ENCODE assay signal across 28 cellular contexts in genomic region chr2:25624635-25625034, GRCh38.
"Had no signal": no experiment of that assay in that cellular context is flagged by ENCODE, and none has a peak within 500 bp of the region (broad histone marks: within the 10 kb centered on the region; RNA-seq: fewer than 3 reads in every experiment).

No MANE protein-coding gene starts in this region.

- H3K27ac Mint-ChIP-seq: natural killer cell; nephron; neural progenitor cell; progenitor cell of endocrine pancreas; stimulated activated memory B cell treated with anti-CD40 and anti-IgM and Interleukin-4, amounts not matched to agents 10 μg/mL and 1 μg/mL and 100 μg/mL, for 72 hours; stimulated activated naive CD8-positive, alpha-beta T cell treated with anti-CD3 and anti-CD28 coated beads, Interleukin-15, amount 100 ng/mL, for 72 hours had no signal

- H3K9ac ChIP-seq: neural progenitor cell, parathyroid adenoma had no signal

- H3K4me1 ChIP-seq: neural progenitor cell, parathyroid adenoma, psoas muscle, right lobe of liver, sigmoid colon, testis, transverse colon, upper lobe of left lung had no signal

- H3K9me3 ChIP-seq: ovary, psoas muscle, right lobe of liver, sigmoid colon, suprapubic skin, testis, tibial artery, transverse colon, upper lobe of left lung had no signal

- H3K27me3 Mint-ChIP-seq: naive thymus-derived CD4-positive, alpha-beta T cell; progenitor cell of endocrine pancreas; stimulated activated memory B cell treated with anti-CD40 and anti-IgM and Interleukin-4, amounts not matched to agents 10 μg/mL and 1 μg/mL and 100 μg/mL, for 72 hours; stimulated activated naive CD8-positive, alpha-beta T cell treated with anti-CD3 and anti-CD28 coated beads, Interleukin-15, amount 100 ng/mL, for 72 hours had no signal

- H3K4me3 ChIP-seq: neural progenitor cell, ovary, psoas muscle, right lobe of liver, sigmoid colon, suprapubic skin, testis, tibial artery, transverse colon, upper lobe of left lung had no signal

- H2AFZ ChIP-seq: neural progenitor cell, parathyroid adenoma had no signal

- FAIRE-seq: small intestine had no signal

- H3K79me2 ChIP-seq: parathyroid adenoma had no signal

- H3K4me3 Mint-ChIP-seq: naive thymus-derived CD4-positive, alpha-beta T cell; natural killer cell; nephron; neural progenitor cell; stimulated activated memory B cell treated with anti-CD40 and anti-IgM and Interleukin-4, amounts not matched to agents 10 μg/mL and 1 μg/mL and 100 μg/mL, for 72 hours; stimulated activated naive CD8-positive, alpha-beta T cell treated with anti-CD3 and anti-CD28 coated beads, Interleukin-15, amount 100 ng/mL, for 72 hours had no signal

- H3K4me2 ChIP-seq: neural progenitor cell had no signal

- ATAC-seq: naive thymus-derived CD4-positive, alpha-beta T cell; natural killer cell; psoas muscle; right cardiac atrium; right lobe of liver; stimulated activated memory B cell treated with anti-CD40 and anti-IgM and Interleukin-4, amounts not matched to agents 10 μg/mL and 1 μg/mL and 100 μg/mL, for 72 hours; stimulated activated naive CD8-positive, alpha-beta T cell treated with anti-CD3 and anti-CD28 coated beads, Interleukin-15, amount 100 ng/mL, for 72 hours; stimulated activated naive CD8-positive, alpha-beta T cell treated with anti-CD3 and anti-CD28 coated beads, Interleukin-15, Interleukin-2, amounts not matched to agents 100 U/mL and 50 U/mL, for 24 hours had no signal

- H3K27ac ChIP-seq: neural progenitor cell, ovary, parathyroid adenoma, psoas muscle, right lobe of liver, sigmoid colon, suprapubic skin, testis, tibial artery, transverse colon, upper lobe of left lung had no signal

- H3K9me3 Mint-ChIP-seq: naive thymus-derived CD4-positive, alpha-beta T cell; natural killer cell; nephron; neural progenitor cell; stimulated activated memory B cell treated with anti-CD40 and anti-IgM and Interleukin-4, amounts not matched to agents 10 μg/mL and 1 μg/mL and 100 μg/mL, for 72 hours; stimulated activated naive CD8-positive, alpha-beta T cell treated with anti-CD3 and anti-CD28 coated beads, Interleukin-15, amount 100 ng/mL, for 72 hours had no signal

- H3K36me3 ChIP-seq: neural progenitor cell, ovary, sigmoid colon, transverse colon had no signal

- H3K4me1 Mint-ChIP-seq: natural killer cell; stimulated activated memory B cell treated with anti-CD40 and anti-IgM and Interleukin-4, amounts not matched to agents 10 μg/mL and 1 μg/mL and 100 μg/mL, for 72 hours; stimulated activated naive CD8-positive, alpha-beta T cell treated with anti-CD3 and anti-CD28 coated beads, Interleukin-15, amount 100 ng/mL, for 72 hours had no signal

- DNase-seq: naive thymus-derived CD4-positive, alpha-beta T cell; natural killer cell; occipital lobe; ovary; posterior cingulate gyrus; psoas muscle; right cardiac atrium; right lobe of liver; sigmoid colon; small intestine; stimulated activated CD4-positive, alpha-beta T cell treated with anti-CD3 and anti-CD28 coated beads, Interleukin-15, amount 100 ng/mL, for 24 hours; stimulated activated CD4-positive, alpha-beta T cell treated with anti-CD3 and anti-CD28 coated beads, Interleukin-2, amount 100 ng/mL, for 24 hours; stimulated activated CD4-positive, alpha-beta T cell treated with anti-CD3 and anti-CD28 coated beads, Interleukin-2, amount 100 ng/mL, for 48 hours; stimulated activated CD4-positive, alpha-beta T cell treated with anti-CD3 and anti-CD28 coated beads, Interleukin-4, amount 100 ng/mL, for 24 hours; stimulated activated naive CD4-positive, alpha-beta T cell; stimulated activated naive CD8-positive, alpha-beta T cell treated with anti-CD3 and anti-CD28 coated beads, Interleukin-15, amount 100 ng/mL, for 72 hours; stimulated activated naive CD8-positive, alpha-beta T cell treated with anti-CD3 and anti-CD28 coated beads, Interleukin-15, Interleukin-2, amounts not matched to agents 100 U/mL and 50 U/mL, for 24 hours; substantia nigra; testis; tibial artery; transverse colon; upper lobe of left lung had no signal

- H3K27me3 ChIP-seq: neural progenitor cell, ovary, right lobe of liver, sigmoid colon, suprapubic skin, testis, tibial artery, transverse colon, upper lobe of left lung had no signal
